9 cellular contexts compared by ENCODE assay signal in the genomic region with DNA sequence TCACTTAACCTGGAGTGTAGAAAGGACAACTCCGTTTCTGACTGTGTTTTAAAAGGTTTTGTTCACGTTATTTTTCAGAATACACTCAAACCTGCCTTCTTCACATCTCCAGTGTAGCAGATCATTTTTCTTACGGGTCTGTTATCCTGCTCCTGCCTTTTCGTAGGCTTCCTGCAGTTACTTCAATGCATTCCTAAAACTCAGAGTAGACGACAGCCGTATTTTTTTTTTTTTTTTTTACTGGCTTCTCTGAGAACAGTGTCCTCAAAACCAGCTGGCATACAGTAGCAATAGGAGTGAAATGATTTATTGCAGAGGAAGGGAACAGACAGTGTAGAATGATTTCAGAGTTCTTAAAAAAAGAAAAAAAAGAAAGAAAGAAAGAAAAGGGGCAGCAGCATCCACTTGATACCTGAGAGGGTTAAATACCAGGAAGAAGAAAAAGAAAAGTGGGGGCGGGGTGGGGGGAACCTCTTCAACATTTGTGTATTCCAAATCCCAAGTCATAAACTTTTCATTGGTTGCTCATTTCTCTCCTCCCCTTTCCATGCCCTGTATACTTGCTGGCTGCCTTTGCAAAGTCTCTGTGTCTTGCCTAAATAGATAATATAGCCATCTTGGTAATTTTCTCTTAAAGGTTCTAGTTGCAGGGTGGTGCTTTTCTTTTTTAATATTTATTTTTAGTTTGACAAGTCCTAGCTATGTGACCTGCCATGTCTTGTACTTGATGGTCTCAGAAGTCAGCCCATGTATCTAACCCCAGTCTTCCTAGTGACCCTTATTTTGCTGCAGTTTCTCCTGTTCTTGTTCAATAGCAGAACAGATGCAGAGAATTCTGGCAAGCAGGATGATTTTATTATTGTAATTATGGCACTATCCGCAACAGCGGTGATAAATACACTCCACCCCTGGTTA. TPM values are rescaled to one million over a fixed set of nuclear protein-coding genes. Genes with fewer than 3 reads are reported as not detected.
A peak's percentile ranks its signal among the peaks of the same experiment; 100 is the strongest.
DNase-seq lines count a peak whose midpoint lies in the region; ATAC-seq, FAIRE-seq and TF ChIP-seq lines count a peak whose summit lies in the region.
"Had no signal": no experiment of that assay in that cellular context is flagged by ENCODE, and none has a peak within 500 bp of the region (broad histone marks: within the 10 kb centered on the region; RNA-seq: fewer than 3 reads in every experiment).

No MANE protein-coding gene starts in this region.

- H3K27me3 ChIP-seq in body of pancreas (no peaks in the 10 kb centered on the region), tibial nerve (no peaks in the 10 kb centered on the region), small intestine (ENCODE audit: control insufficient read depth in 2 of 2, insufficient read depth in 2 of 2, low read length in 2 of 2) (peaks cover 5% of the 10 kb centered on the region in 2 donors)

- DNase-seq in NCI-H510A treated with DMSO at 0.1 percent for 48 hours (lab: John Stamatoyannopoulos, UW) (peak; percentile 48), NCI-H510A (lab: John Stamatoyannopoulos, UW) (no peak), body of pancreas (peak in 1 of 4 donors; percentile 33), kidney tubule cell (ENCODE audit: low spot score) (peak; percentile 73), tibial nerve (ENCODE audit: low spot score in 2 of 2) (no peak), small intestine (no peak)
- no peak for DNase-seq in activated CD4-positive, alpha-beta T cell treated with anti-CD3 and anti-CD28 coated beads, Interleukin-2, amount 50 U/mL, for 48 hours
- DNase-seq: activated CD4-positive, alpha-beta T cell treated with anti-CD3 and anti-CD28 coated beads for 48 hours had no signal

- no peaks in the 10 kb centered on the region for H3K36me3 ChIP-seq in body of pancreas (replicated peaks in 1 of 2; ENCODE audit: insufficient read depth in 1 of 2, low read depth in 2 of 2)
- H3K36me3 ChIP-seq in tibial nerve: no peaks in the 10 kb centered on the region
- H3K36me3 ChIP-seq in small intestine (ENCODE audit: control insufficient read depth in 2 of 2, insufficient read depth in 2 of 2, low read length in 2 of 2): no peaks in the 10 kb centered on the region

- intact Hi-C loops in body of pancreas (cut with DNase I): no loop called here

- no peaks in the 10 kb centered on the region for H3K9me3 ChIP-seq in body of pancreas
- H3K9me3 ChIP-seq in tibial nerve: no peaks in the 10 kb centered on the region
- H3K9me3 ChIP-seq in small intestine (ENCODE audit: control insufficient read depth, low read depth): no peaks in the 10 kb centered on the region

- H3K4me1 ChIP-seq in body of pancreas (peaks cover 35% of the 10 kb centered on the region), tibial nerve (peaks cover 0 to 50% (median 11%) of the 10 kb centered on the region in 4 donors), small intestine (ENCODE audit: control insufficient read depth in 2 of 2, insufficient read depth in 1 of 2, low read depth in 1 of 2, low read length in 1 of 2) (no peaks in the 10 kb centered on the region)

- no peak for FAIRE-seq in small intestine (lab: Jason Lieb, UNC)

- no peak for TF ChIP-seq CTCF in body of pancreas (IDR thresholded peaks at IDR 0.05)
- no peak for TF ChIP-seq CTCF in tibial nerve (IDR thresholded peaks at IDR 0.05)

- TF ChIP-seq POLR2A in body of pancreas (IDR thresholded peaks at IDR 0.05) (peak in 1 of 3 donors; percentile 22), tibial nerve (IDR thresholded peaks at IDR 0.05) (no peak)

- H3K27ac ChIP-seq in body of pancreas: peak overlapping the region in 3 of 4 donors; percentile 65 to 74 (median 74)
- H3K27ac ChIP-seq in tibial nerve: peak overlapping the region in 3 of 4 donors; percentile 53 to 89 (median 89)
- H3K27ac ChIP-seq in small intestine (ENCODE audit: low read depth in 1 of 2, low read length in 1 of 2): peak overlapping the region in 1 of 2 donors; percentile 59

- ATAC-seq in body of pancreas: no peak
- ATAC-seq in GM19023 (IDR thresholded peaks at IDR 0.05; ENCODE audit: unreplicated experiment): no peak

- peak overlapping the region in 1 of 2 donors; percentile 46 for H3K4me3 ChIP-seq in body of pancreas
- H3K4me3 ChIP-seq in tibial nerve: peak overlapping the region; percentile 53 to 76 (median 69)
- no peak overlapping the region for H3K4me3 ChIP-seq in small intestine (ENCODE audit: low read depth in 1 of 2, low read length in 2 of 2)

- WGBS in body of pancreas, 2 donors: 7 to 9% methylated on average over 9 of the region's 9 CpGs
- WGBS in tibial nerve, 2 donors: 24 to 30% methylated on average over 9 of the region's 9 CpGs
- 6 to 18% (median 15%) methylated on average over 9 of the region's 9 CpGs for WGBS in small intestine, 3 donors

- no peak for TF ChIP-seq EP300 in tibial nerve (IDR thresholded peaks at IDR 0.05)

RNA-seq across cellular contexts. Expression of a gene that starts 2.8 kb away (rescaled TPM):
- total RNA-seq in body of pancreas: 1 to 10 TPM; 4.3 to 4.9 TPM
- total RNA-seq in tibial nerve: 10 to 100 TPM in 1 of 4 donors, 1 to 10 TPM in 3; 7.3 to 13.5 (median 8.3) TPM
- under 1 TPM in 2 of 3 donors, not detected in 1; 0.49 to 0.81 TPM for polyA plus RNA-seq in small intestine

Comparison
In these comparisons a context has a peak if more than half of its experiments do, and no peak if none do; other contexts are left out.
1. DNase-seq: peak in NCI-H510A treated with DMSO at 0.1 percent for 48 hours (single experiment) and kidney tubule cell (single experiment); none in NCI-H510A (single experiment), tibial nerve (0 of 2), activated CD4-positive, alpha-beta T cell treated with anti-CD3 and anti-CD28 coated beads, Interleukin-2, amount 50 U/mL, for 48 hours (0 of 2) and small intestine (single experiment).
2. H3K4me3 ChIP-seq: peak in tibial nerve (4 of 4); none in small intestine (0 of 2).